In the genomic region with DNA sequence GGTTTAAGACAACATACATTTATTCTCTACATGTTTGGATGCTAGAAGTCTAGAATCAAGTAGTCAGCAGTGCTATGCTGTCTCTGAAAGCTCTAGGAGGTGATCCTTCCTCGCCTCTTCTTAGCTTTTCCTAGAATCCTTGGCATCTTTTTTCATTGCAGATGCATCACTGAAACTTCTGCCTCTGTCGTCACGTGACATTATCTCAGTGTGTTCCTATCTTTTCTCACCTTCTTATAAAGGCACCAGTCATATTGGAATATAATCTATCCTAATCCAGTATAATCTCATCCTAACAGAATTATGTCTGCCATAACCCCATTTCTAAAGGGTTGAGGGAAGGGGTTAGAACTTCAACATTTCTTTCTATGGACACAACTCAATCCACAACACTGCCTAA, we compare ENCODE assay signal across 2 cellular contexts.
A peak's percentile ranks its signal among the peaks of the same experiment; 100 is the strongest.
TF ChIP-seq lines count a peak whose summit lies in the region.

No MANE protein-coding gene starts in this region.

TF ChIP-seq in HepG2, 621 proteins besides CTCF, POLR2A, EP300 and RAD21:
- TF ChIP-seq HES4 (CRISPR knock-in tag; IDR thresholded peaks at IDR 0.05; ENCODE audit: borderline replicate concordance) (no peak), RAD51 (IDR thresholded peaks at IDR 0.05; ENCODE audit: borderline replicate concordance) (peak; percentile 77), USF2 (IDR thresholded peaks at IDR 0.05; ENCODE audit: low read depth, low read length) (peak; percentile 16; the same call in 1 of the 2 replicates), USF2 (CRISPR knock-in tag; IDR thresholded peaks at IDR 0.05; ENCODE audit: borderline replicate concordance) (no peak)

TF ChIP-seq in H1, 55 proteins besides CTCF, POLR2A, EP300 and RAD21:
- no peak for TF ChIP-seq MAFK (IDR thresholded peaks at IDR 0.05; ENCODE audit: low read depth, low read length)
- no peak for TF ChIP-seq TAF1 (IDR thresholded peaks at IDR 0.05; ENCODE audit: low read depth, low read length)
- TF ChIP-seq ATF3 (IDR thresholded peaks at IDR 0.05; ENCODE audit: insufficient read depth, low read depth, low read length) = no peak
- TF ChIP-seq EGR1 (IDR thresholded peaks at IDR 0.05; ENCODE audit: borderline replicate concordance, low read depth, low read length) = no peak
- TF ChIP-seq BACH1 (IDR thresholded peaks at IDR 0.05; ENCODE audit: low read length) = no peak
- TF ChIP-seq NRF1 (IDR thresholded peaks at IDR 0.05; ENCODE audit: low read depth, low read length) = no peak
- TF ChIP-seq POU5F1 (IDR thresholded peaks at IDR 0.05; ENCODE audit: low read depth, low read length) = no peak
- TF ChIP-seq RXRA (IDR thresholded peaks at IDR 0.05; ENCODE audit: insufficient read depth, low read depth, low read length) = no peak
- no peak for TF ChIP-seq SP1 (IDR thresholded peaks at IDR 0.05; ENCODE audit: low read depth, low read length)
- no peak for TF ChIP-seq TAF7 (optimal IDR thresholded peaks at IDR 0.05; ENCODE audit: borderline replicate concordance, low read depth, low read length)
- no peak for TF ChIP-seq FOSL1 (IDR thresholded peaks at IDR 0.05; ENCODE audit: insufficient read depth, low read depth, low read length)
